In genomic region chr3:71117572-71118247, GRCh38 we compare ENCODE assay signal across 9 cellular contexts.
DNase-seq lines count a peak whose midpoint lies in the region; ATAC-seq and TF ChIP-seq lines count a peak whose summit lies in the region.
"Had no signal": no experiment of that assay in that cellular context is flagged by ENCODE, and none has a peak within 500 bp of the region (broad histone marks: within the 10 kb centered on the region; RNA-seq: fewer than 3 reads in every experiment).

No MANE protein-coding gene starts in this region.

- H3K9me3 Mint-ChIP-seq in CD4-positive, alpha-beta memory T cell = no peaks in the 10 kb centered on the region
- no peaks in the 10 kb centered on the region for H3K9me3 Mint-ChIP-seq in HFFc6
- no peaks in the 10 kb centered on the region for H3K9me3 Mint-ChIP-seq in activated T-helper 17 cell treated with anti-CD3 and anti-CD28 coated beads, Interleukin-2, amount 50 U/mL, for 72 hours
- H3K9me3 Mint-ChIP-seq: neural progenitor cell had no signal

- no peak overlapping the region for H3K4me3 ChIP-seq in CD4-positive, alpha-beta memory T cell (ENCODE audit: low read length in 2 of 2)
- H3K4me3 ChIP-seq in mucosa of rectum (ENCODE audit: low read length in 2 of 2) = peak overlapping the region; percentile 0 to 21
- H3K4me3 ChIP-seq: neural progenitor cell had no signal

- H3K9ac ChIP-seq in mucosa of rectum (ENCODE audit: low read depth in 1 of 2, low read length in 2 of 2) = no peak overlapping the region
- H3K9ac ChIP-seq: neural progenitor cell had no signal

- H3K27ac Mint-ChIP-seq in CD4-positive, alpha-beta memory T cell = peak overlapping the region; percentile 31 to 85 (median 52)
- peak overlapping the region; percentile 67 for H3K27ac Mint-ChIP-seq in HFFc6
- peak overlapping the region; percentile 73 for H3K27ac Mint-ChIP-seq in activated T-helper 17 cell treated with anti-CD3 and anti-CD28 coated beads, Interleukin-2, amount 50 U/mL, for 72 hours
- H3K27ac Mint-ChIP-seq: neural progenitor cell had no signal

- H3K27ac ChIP-seq in CD4-positive, alpha-beta memory T cell (ENCODE audit: low read depth, low read length) = no peak overlapping the region
- H3K27ac ChIP-seq in mucosa of rectum (ENCODE audit: low read depth in 2 of 2, low read length in 2 of 2) = peak overlapping the region; percentile 52 to 68
- H3K27ac ChIP-seq: neural progenitor cell had no signal

- peaks cover 58 to 66% of the 10 kb centered on the region in 2 donors for H3K36me3 Mint-ChIP-seq in CD4-positive, alpha-beta memory T cell
- H3K36me3 Mint-ChIP-seq in HFFc6 (ENCODE audit: low read depth) = peaks cover 4% of the 10 kb centered on the region; the same call in 1 of the 2 replicates
- H3K36me3 Mint-ChIP-seq in activated T-helper 17 cell treated with anti-CD3 and anti-CD28 coated beads, Interleukin-2, amount 50 U/mL, for 72 hours (ENCODE audit: low read depth) = peaks cover 83% of the 10 kb centered on the region
- H3K36me3 Mint-ChIP-seq: neural progenitor cell had no signal

- no peak for TF ChIP-seq CTCF in HFFc6 (IDR thresholded peaks at IDR 0.05)

- peaks cover 67 to 89% (median 83%) of the 10 kb centered on the region in 4 donors for H3K4me1 Mint-ChIP-seq in CD4-positive, alpha-beta memory T cell
- peaks cover 50% of the 10 kb centered on the region for H3K4me1 Mint-ChIP-seq in HFFc6 (ENCODE audit: low read depth)
- H3K4me1 Mint-ChIP-seq in activated T-helper 17 cell treated with anti-CD3 and anti-CD28 coated beads, Interleukin-2, amount 50 U/mL, for 72 hours = peaks cover 61% of the 10 kb centered on the region

- H3K27me3 ChIP-seq in CD4-positive, alpha-beta memory T cell (ENCODE audit: insufficient read depth, low read length) = no peaks in the 10 kb centered on the region
- no peaks in the 10 kb centered on the region for H3K27me3 ChIP-seq in mucosa of rectum (ENCODE audit: control insufficient read depth in 2 of 2, insufficient read depth in 2 of 2, low read length in 2 of 2)
- H3K27me3 ChIP-seq: neural progenitor cell had no signal

- H3K9me3 ChIP-seq in CD4-positive, alpha-beta memory T cell (ENCODE audit: control insufficient read depth in 1 of 2, low read length in 2 of 2) = no peaks in the 10 kb centered on the region
- no peaks in the 10 kb centered on the region for H3K9me3 ChIP-seq in mucosa of rectum (ENCODE audit: control insufficient read depth in 2 of 2, low read length in 2 of 2)

- POLR2A ChIA-PET in CD4-positive, alpha-beta memory T cell (lab: Charles Lee; ENCODE audit: partially characterized antibody) = interaction anchor here (1.2 to 2.1 kb wide), 3 partner anchors 11 to 336 kb away, joined by 3 to 7 read pairs (median 5); no protein-coding TSS in a partner anchor

- CTCF ChIA-PET in CD4-positive, alpha-beta memory T cell (lab: Charles Lee; ENCODE audit: partially characterized antibody) = interaction anchor here (1.3 to 1.4 kb wide), 2 partner anchors 11 to 33 kb away, joined by 4 to 5 read pairs; no protein-coding TSS in a partner anchor

- peaks cover 81% of the 10 kb centered on the region for H3K4me1 ChIP-seq in CD4-positive, alpha-beta memory T cell (ENCODE audit: insufficient read depth, low read length)
- H3K4me1 ChIP-seq in mucosa of rectum (ENCODE audit: control insufficient read depth in 2 of 2, insufficient read depth in 2 of 2, low read length in 2 of 2) = peaks cover 15 to 40% of the 10 kb centered on the region in 2 donors
- H3K4me1 ChIP-seq: neural progenitor cell had no signal

- H3K4me3 Mint-ChIP-seq in CD4-positive, alpha-beta memory T cell = peak overlapping the region in 4 of 8 donors; percentile 32 to 58 (median 44)
- no peak overlapping the region for H3K4me3 Mint-ChIP-seq in HFFc6
- peak overlapping the region; percentile 44 for H3K4me3 Mint-ChIP-seq in activated T-helper 17 cell treated with anti-CD3 and anti-CD28 coated beads, Interleukin-2, amount 50 U/mL, for 72 hours
- H3K4me3 Mint-ChIP-seq: neural progenitor cell had no signal

- ATAC-seq in activated T-helper 17 cell treated with anti-CD3 and anti-CD28 coated beads, Interleukin-2, amount 50 U/mL, for 72 hours (replicated peaks) = peak; percentile 41
- ATAC-seq in GM21723 (IDR thresholded peaks at IDR 0.05; ENCODE audit: unreplicated experiment) = no peak
- no peak for ATAC-seq in HG02870 (IDR thresholded peaks at IDR 0.05; ENCODE audit: unreplicated experiment)

- peaks cover 12% of the 10 kb centered on the region for H3K36me3 ChIP-seq in CD4-positive, alpha-beta memory T cell (ENCODE audit: insufficient read depth, low read length)
- H3K36me3 ChIP-seq in mucosa of rectum (ENCODE audit: control insufficient read depth in 2 of 2, insufficient read depth in 2 of 2, low read length in 2 of 2) = no peaks in the 10 kb centered on the region
- H3K36me3 ChIP-seq: neural progenitor cell had no signal

- no peaks in the 10 kb centered on the region for H3K27me3 Mint-ChIP-seq in CD4-positive, alpha-beta memory T cell
- H3K27me3 Mint-ChIP-seq in HFFc6 (ENCODE audit: insufficient read depth) = no peaks in the 10 kb centered on the region; the same call in 1 of the 2 replicates
- no peaks in the 10 kb centered on the region for H3K27me3 Mint-ChIP-seq in activated T-helper 17 cell treated with anti-CD3 and anti-CD28 coated beads, Interleukin-2, amount 50 U/mL, for 72 hours

- intact Hi-C loops in CD4-positive, alpha-beta memory T cell (cut with micrococcal nuclease) = no loop called here

- no peak for DNase-seq in CD4-positive, alpha-beta memory T cell
- DNase-seq in HFFc6 (no peak), iPS-NIHi11 (ENCODE audit: low spot score) (no peak)
- no peak for DNase-seq in stimulated activated CD4-positive, alpha-beta T cell treated with anti-CD3 and anti-CD28 coated beads, Interleukin-12 subunit alpha, Interleukin-12 subunit beta, amount 100 ng/mL, for 4 hours

Comparison
In these comparisons a context has a peak if more than half of its experiments do, and no peak if none do; other contexts are left out.
1. H3K4me3 ChIP-seq: peak in mucosa of rectum (2 of 2); none in CD4-positive, alpha-beta memory T cell (0 of 2).
2. Peak in every context shown above with its lines, with median percentiles within 50 percentile points of each other: H3K27ac Mint-ChIP-seq.